In genomic region chr14:91873476-91874265, GRCh38 we compare ENCODE assay signal across 8 cellular contexts. TPM values are rescaled to one million over a fixed set of nuclear protein-coding genes. Genes with fewer than 3 reads are reported as not detected.
DNase-seq lines count a peak whose midpoint lies in the region; ATAC-seq, FAIRE-seq and TF ChIP-seq lines count a peak whose summit lies in the region.

No MANE protein-coding gene starts in this region.

- no peak overlapping the region for H3K9ac ChIP-seq in mammary epithelial cell (ENCODE audit: insufficient read depth, low read length)

- H3K27ac ChIP-seq in SJCRH30 (no peak overlapping the region), mammary epithelial cell (ENCODE audit: insufficient read depth, low read depth, low read length) (no peak overlapping the region)

- H3K4me2 ChIP-seq in mammary epithelial cell (ENCODE audit: insufficient read depth, low read depth, low read length), result no peak overlapping the region

- H3K36me3 ChIP-seq in SJCRH30 (no peaks in the 10 kb centered on the region; the same call in 1 of the 2 replicates), mammary epithelial cell (ENCODE audit: insufficient read depth, low read length) (no peaks in the 10 kb centered on the region)

- H2AFZ ChIP-seq in mammary epithelial cell (ENCODE audit: low read depth, low read length), result no peak overlapping the region

- no peaks in the 10 kb centered on the region for H3K27me3 ChIP-seq in SJCRH30
- H3K27me3 ChIP-seq in mammary epithelial cell (ENCODE audit: insufficient read depth, low read length), result no peaks in the 10 kb centered on the region

- dilution Hi-C loops in mammary epithelial cell (cut with HindIII; ENCODE audit: low sequenced_read_pairs), result no loop called here

- H3K4me1 ChIP-seq in SJCRH30 (0 out of 2 replicates have a peak, but pooled peaks cover 5% of the 10 kb centered on the region), mammary epithelial cell (ENCODE audit: insufficient read depth, low read length) (peaks cover 8% of the 10 kb centered on the region)

- BruUV-seq in mammary epithelial cell (replicated peaks; lab: Mats Ljungman, UMichigan), result no TSS peak

- DNase-seq in SJCRH30 (peak; percentile 25 to 50), mammary epithelial cell (peak; percentile 74), NCI-H1092 treated with DMSO at 0.1 percent for 48 hours (lab: John Stamatoyannopoulos, UW) (no peak), ecto neural progenitor cell (ENCODE audit: low spot score) (no peak), frontal cortex (ENCODE audit: low spot score in 2 of 2) (no peak)
- DNase-seq in stimulated activated CD8-positive, alpha-beta memory T cell treated with anti-CD3 and anti-CD28 coated beads, Interleukin-12 subunit alpha, Interleukin-12 subunit beta, amount 100 ng/mL, for 1 hour (ENCODE audit: low read depth), result peak; percentile 49

- H3K79me2 ChIP-seq in mammary epithelial cell (ENCODE audit: insufficient read depth, low read length), result no peaks in the 10 kb centered on the region

- CTCF ChIA-PET in mammary epithelial cell (lab: Charles Lee; ENCODE audit: low non-redundant PET), result no interaction called here

- no peak for TF ChIP-seq CTCF in mammary epithelial cell (conservative IDR thresholded peaks at IDR 0.05 in 1 of 2, IDR thresholded peaks at IDR 0.05 in 1 of 2; ENCODE audit: extremely low read depth in 1 of 2, insufficient read depth in 1 of 2, low read depth in 1 of 2, low read length in 2 of 2)

- no peak for FAIRE-seq in frontal cortex (lab: Jason Lieb, UNC)

- H4K20me1 ChIP-seq in mammary epithelial cell (ENCODE audit: insufficient read depth, low read length), result no peaks in the 10 kb centered on the region

- in situ Hi-C loops in mammary epithelial cell (cut with MboI; ENCODE audit: low sequenced_read_pairs in 2 of 2), result no loop called here

- H3K4me3 ChIP-seq in SJCRH30 (no peak overlapping the region), mammary epithelial cell (replicated peaks in 1 of 3; ENCODE audit: insufficient read depth in 1 of 3, low read depth in 2 of 3, low read length in 3 of 3) (no peak overlapping the region)

- ATAC-seq in GM18909 (IDR thresholded peaks at IDR 0.05; ENCODE audit: poor library complexity, unreplicated experiment) (peak; percentile 75), HG02938 (IDR thresholded peaks at IDR 0.05; ENCODE audit: unreplicated experiment) (peak; percentile 75)

- intact Hi-C loops in mammary epithelial cell (cut with micrococcal nuclease), result no loop called here

- H3K9me3 ChIP-seq in SJCRH30 (replicated peaks), result no peaks in the 10 kb centered on the region
- no peaks in the 10 kb centered on the region for H3K9me3 ChIP-seq in mammary epithelial cell (replicated peaks; ENCODE audit: insufficient read depth, low read length)

- WGBS in mammary epithelial cell (ENCODE audit: low coverage, missing lambda C conversion rate), result 57% methylated on average over 15 of the region's 15 CpGs

RNA-seq across cellular contexts. Expression of gene TC2N, which starts 6.3 kb away (rescaled TPM):
- 0.26 and 0.41 TPM in 2 replicates for total RNA-seq in SJCRH30 (2014; rRNA removed; shearing (Covaris generic))
- total RNA-seq in mammary epithelial cell (10 to 100 TPM; 21.1 to 32.0 TPM), frontal cortex (5.7 TPM)
- polyA plus RNA-seq in mammary epithelial cell, result 7.7 TPM
- polyA minus RNA-seq in mammary epithelial cell, result 7.9 TPM

Comparison
In these comparisons a context has a peak if more than half of its experiments do, and no peak if none do; other contexts are left out.
1. DNase-seq: peak in SJCRH30 (2 of 2), mammary epithelial cell (single experiment) and stimulated activated CD8-positive, alpha-beta memory T cell treated with anti-CD3 and anti-CD28 coated beads, Interleukin-12 subunit alpha, Interleukin-12 subunit beta, amount 100 ng/mL, for 1 hour (single experiment); none in NCI-H1092 treated with DMSO at 0.1 percent for 48 hours (single experiment), ecto neural progenitor cell (single experiment) and frontal cortex (0 of 2).